Comparison of ENCODE assay signal across 20 cellular contexts in the genomic region with DNA sequence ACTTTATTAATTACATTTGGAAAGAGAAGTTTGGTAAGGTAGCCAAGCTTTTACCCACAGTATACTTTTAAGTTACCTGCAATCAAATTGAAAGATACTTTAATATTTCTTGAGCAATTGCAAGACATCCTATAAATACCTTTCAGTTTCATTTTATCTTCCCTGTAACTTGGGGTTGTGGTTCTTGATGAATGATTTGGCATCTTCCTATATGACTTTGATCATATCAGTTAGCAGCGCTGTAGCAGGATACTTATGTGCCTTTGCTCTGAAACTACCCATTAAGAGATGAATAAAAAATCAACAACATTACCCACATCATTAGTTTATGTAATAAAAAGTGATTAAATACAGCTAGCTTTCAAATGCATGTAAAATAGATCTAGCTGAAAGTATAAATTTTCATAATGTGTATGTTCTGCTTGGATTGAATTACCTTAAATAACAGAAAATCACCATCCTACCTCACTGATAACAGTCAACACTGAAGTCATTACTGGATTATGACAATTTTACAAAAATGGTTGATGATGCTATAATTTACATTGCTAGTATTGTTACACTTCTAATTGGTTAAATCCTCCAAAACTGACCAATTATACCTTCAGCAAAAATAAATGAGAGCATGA. TPM values are rescaled to one million over a fixed set of nuclear protein-coding genes. Genes with fewer than 3 reads are reported as not detected.
A peak's percentile ranks its signal among the peaks of the same experiment; 100 is the strongest.
DNase-seq lines count a peak whose midpoint lies in the region; ATAC-seq and TF ChIP-seq lines count a peak whose summit lies in the region.
"Had no signal": no experiment of that assay in that cellular context is flagged by ENCODE, and none has a peak within 500 bp of the region (broad histone marks: within the 10 kb centered on the region; RNA-seq: fewer than 3 reads in every experiment).

No MANE protein-coding gene starts in this region.

- no peaks in the 10 kb centered on the region for H3K9me3 ChIP-seq in esophagus muscularis mucosa
- H3K9me3 ChIP-seq: MG63, Peyer's patch had no signal

- no peak for TF ChIP-seq CTCF in esophagus muscularis mucosa (IDR thresholded peaks at IDR 0.05)

- H3K27ac Mint-ChIP-seq in activated naive CD4-positive, alpha-beta T cell treated with anti-CD3 and anti-CD28 coated beads, Interleukin-2, amount 50 U/mL, for 72 hours: no peak overlapping the region
- no peak overlapping the region for H3K27ac Mint-ChIP-seq in activated naive CD4-positive, alpha-beta T cell treated with anti-CD3 and anti-CD28 coated beads, Interleukin-2, amount 10 ng/mL, durations not matched to agents 7 days and 5 days
- no peak overlapping the region for H3K27ac Mint-ChIP-seq in activated CD8-positive, alpha-beta T cell treated with anti-CD3 and anti-CD28 coated beads, Interleukin-2, amount 10 ng/mL, durations not matched to agents 7 days and 5 days

- no peak overlapping the region for H3K4me3 ChIP-seq in esophagus muscularis mucosa
- H3K4me3 ChIP-seq: MG63, Peyer's patch had no signal

- H3K27me3 Mint-ChIP-seq in activated naive CD4-positive, alpha-beta T cell treated with anti-CD3 and anti-CD28 coated beads, Interleukin-2, amount 10 ng/mL, durations not matched to agents 7 days and 5 days: peaks cover 5% of the 10 kb centered on the region
- no peaks in the 10 kb centered on the region for H3K27me3 Mint-ChIP-seq in activated CD8-positive, alpha-beta T cell treated with anti-CD3 and anti-CD28 coated beads, Interleukin-2, amount 10 ng/mL, durations not matched to agents 7 days and 5 days (ENCODE audit: low read depth)

- no peak for TF ChIP-seq EP300 in esophagus muscularis mucosa (IDR thresholded peaks at IDR 0.05)

- POLR2A ChIA-PET in activated CD8-positive, alpha-beta T cell treated with anti-CD3 and anti-CD28 coated beads, Interleukin-2, amount 10 ng/mL, durations not matched to agents 7 days and 5 days (lab: Charles Lee): no interaction called here

- no peaks in the 10 kb centered on the region for H3K4me1 ChIP-seq in esophagus muscularis mucosa
- H3K4me1 ChIP-seq: Peyer's patch had no signal

- ATAC-seq in activated naive CD4-positive, alpha-beta T cell treated with anti-CD3 and anti-CD28 coated beads, Interleukin-2, amount 50 U/mL, for 72 hours: peak; percentile 41 to 85
- ATAC-seq in activated CD8-positive, alpha-beta T cell treated with anti-CD3 and anti-CD28 coated beads, Interleukin-2, amount 10 ng/mL, durations not matched to agents 7 days and 5 days: peak; percentile 81
- ATAC-seq in stimulated activated naive CD8-positive, alpha-beta T cell treated with anti-CD3 and anti-CD28 coated beads, Interleukin-15, Interleukin-2, amounts not matched to agents 100 U/mL and 50 U/mL, for 24 hours: peak; percentile 57
- ATAC-seq: Right ventricle myocardium inferior had no signal

- H3K27ac ChIP-seq in esophagus muscularis mucosa (replicated peaks in 1 of 4): no peak overlapping the region
- H3K27ac ChIP-seq: C4-2B, HL-60, Peyer's patch had no signal

- WGBS in esophagus muscularis mucosa: 4% methylated on average over 1 of the region's 1 CpG

- H3K27me3 ChIP-seq in esophagus muscularis mucosa: no peaks in the 10 kb centered on the region
- H3K27me3 ChIP-seq: MG63, Peyer's patch had no signal

- intact Hi-C loops in esophagus muscularis mucosa (cut with DNase I): no loop called here

- H3K9me3 Mint-ChIP-seq in activated naive CD4-positive, alpha-beta T cell treated with anti-CD3 and anti-CD28 coated beads, Interleukin-2, amount 50 U/mL, for 72 hours: peaks cover 4% of the 10 kb centered on the region in 2 donors
- H3K9me3 Mint-ChIP-seq in activated naive CD4-positive, alpha-beta T cell treated with anti-CD3 and anti-CD28 coated beads, Interleukin-2, amount 10 ng/mL, durations not matched to agents 7 days and 5 days: no peaks in the 10 kb centered on the region
- no peaks in the 10 kb centered on the region for H3K9me3 Mint-ChIP-seq in activated CD8-positive, alpha-beta T cell treated with anti-CD3 and anti-CD28 coated beads, Interleukin-2, amount 10 ng/mL, durations not matched to agents 7 days and 5 days (ENCODE audit: insufficient read depth)

- CTCF ChIA-PET in activated naive CD4-positive, alpha-beta T cell treated with anti-CD3 and anti-CD28 coated beads, Interleukin-2, amount 10 ng/mL, durations not matched to agents 7 days and 5 days (lab: Charles Lee): interaction anchor here (1.4 kb wide), 1 partner anchor 24 kb away, joined by 4 read pairs; no protein-coding TSS in a partner anchor
- CTCF ChIA-PET in activated CD8-positive, alpha-beta T cell treated with anti-CD3 and anti-CD28 coated beads, Interleukin-2, amount 10 ng/mL, durations not matched to agents 7 days and 5 days (lab: Charles Lee): interaction anchor here (0.9 to 1.5 kb wide), 3 partner anchors 24 to 520 kb away, joined by 3 to 7 read pairs (median 3); no protein-coding TSS in a partner anchor

- no peak overlapping the region for H3K4me3 Mint-ChIP-seq in activated naive CD4-positive, alpha-beta T cell treated with anti-CD3 and anti-CD28 coated beads, Interleukin-2, amount 10 ng/mL, durations not matched to agents 7 days and 5 days
- H3K4me3 Mint-ChIP-seq in activated CD8-positive, alpha-beta T cell treated with anti-CD3 and anti-CD28 coated beads, Interleukin-2, amount 10 ng/mL, durations not matched to agents 7 days and 5 days: no peak overlapping the region

- no peaks in the 10 kb centered on the region for H3K36me3 ChIP-seq in esophagus muscularis mucosa
- H3K36me3 ChIP-seq: MG63, Peyer's patch had no signal

- H3K36me3 Mint-ChIP-seq in activated naive CD4-positive, alpha-beta T cell treated with anti-CD3 and anti-CD28 coated beads, Interleukin-2, amount 50 U/mL, for 72 hours: no peaks in the 10 kb centered on the region
- no peaks in the 10 kb centered on the region for H3K36me3 Mint-ChIP-seq in activated naive CD4-positive, alpha-beta T cell treated with anti-CD3 and anti-CD28 coated beads, Interleukin-2, amount 10 ng/mL, durations not matched to agents 7 days and 5 days
- no peaks in the 10 kb centered on the region for H3K36me3 Mint-ChIP-seq in activated CD8-positive, alpha-beta T cell treated with anti-CD3 and anti-CD28 coated beads, Interleukin-2, amount 10 ng/mL, durations not matched to agents 7 days and 5 days (ENCODE audit: low read depth)

- in situ Hi-C loops in KBM-7 (cut with MboI; ENCODE audit: low pct_unique_long_range_greater_than_20kb, low sequenced_read_pairs): no loop called here

- no peak for DNase-seq in activated naive CD4-positive, alpha-beta T cell treated with anti-CD3 and anti-CD28 coated beads, Interleukin-2, amount 50 U/mL, for 72 hours (ENCODE audit: low spot score in 2 of 2)
- DNase-seq in activated naive CD4-positive, alpha-beta T cell treated with anti-CD3 and anti-CD28 coated beads, Interleukin-2, amount 10 ng/mL, durations not matched to agents 7 days and 5 days: no peak
- DNase-seq in NCI-H69 (lab: John Stamatoyannopoulos, UW) (peak; percentile 10), SW480 (ENCODE audit: low spot score) (no peak), esophagus muscularis mucosa (ENCODE audit: extremely low spot score) (no peak), KBM-7 (no peak)
- DNase-seq in activated CD8-positive, alpha-beta T cell treated with anti-CD3 and anti-CD28 coated beads, Interleukin-2, amount 10 ng/mL, durations not matched to agents 7 days and 5 days: no peak
- no peak for DNase-seq in stimulated activated naive CD8-positive, alpha-beta T cell treated with anti-CD3 and anti-CD28 coated beads, Interleukin-15, Interleukin-2, amounts not matched to agents 100 U/mL and 50 U/mL, for 24 hours
- DNase-seq: ACHN, H7, IMR-90, Karpas-422, MG63, NCI-H1105, NCI-H2081, NCI-H446 treated with DMSO at 0.1 percent for 48 hours, Peyer's patch had no signal

- H3K4me1 Mint-ChIP-seq in activated naive CD4-positive, alpha-beta T cell treated with anti-CD3 and anti-CD28 coated beads, Interleukin-2, amount 10 ng/mL, durations not matched to agents 7 days and 5 days: peaks cover 16% of the 10 kb centered on the region
- H3K4me1 Mint-ChIP-seq in activated CD8-positive, alpha-beta T cell treated with anti-CD3 and anti-CD28 coated beads, Interleukin-2, amount 10 ng/mL, durations not matched to agents 7 days and 5 days (ENCODE audit: low read depth): peaks cover 14% of the 10 kb centered on the region

- no peak for TF ChIP-seq POLR2A in esophagus muscularis mucosa (IDR thresholded peaks at IDR 0.05; ENCODE audit: low read depth)

RNA-seq across cellular contexts. Expression of a gene that starts 50.4 kb away (rescaled TPM):
- 100 to 1,000 TPM; 112 to 167 TPM for total RNA-seq in activated naive CD4-positive, alpha-beta T cell treated with anti-CD3 and anti-CD28 coated beads, Interleukin-2, amount 50 U/mL, for 72 hours
- total RNA-seq in activated CD8-positive, alpha-beta T cell treated with anti-CD3 and anti-CD28 coated beads, Interleukin-2, amount 10 ng/mL, durations not matched to agents 7 days and 5 days: 10 to 100 TPM; 91.1 to 93.6 TPM
- total RNA-seq in esophagus muscularis mucosa: 100 to 1,000 TPM in 3 of 4 donors, 10 to 100 TPM in 1; 96.5 to 184 (median 133) TPM
